1 cellular context compared by ENCODE assay signal in the genomic region with DNA sequence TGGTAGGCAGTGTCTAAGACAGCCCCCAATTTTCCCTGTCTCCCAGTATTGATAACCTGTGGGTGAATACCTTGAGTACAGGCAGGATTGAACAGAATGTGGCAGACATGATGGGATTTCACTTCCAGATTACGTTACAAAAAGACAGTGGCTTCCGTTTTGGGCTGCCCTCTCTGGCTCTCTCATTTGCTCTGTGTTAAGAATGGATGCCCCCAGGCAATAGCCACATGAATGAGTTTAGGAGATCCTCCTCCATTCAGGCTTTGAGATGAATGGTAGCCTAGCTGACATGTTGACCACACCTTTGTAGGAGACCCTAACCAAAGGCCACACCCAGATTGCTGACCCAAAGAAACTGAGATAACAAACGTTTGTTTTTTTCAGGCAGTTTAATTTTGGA.
A peak's percentile ranks its signal among the peaks of the same experiment; 100 is the strongest.
TF ChIP-seq lines count a peak whose summit lies in the region.

No MANE protein-coding gene starts in this region.

TF ChIP-seq in HepG2, 621 proteins besides CTCF, POLR2A, EP300 and RAD21:
- TF ChIP-seq RBM22 (optimal IDR thresholded peaks at IDR 0.05; ENCODE audit: low read length): peak; percentile 14
- TF ChIP-seq IRF2 (CRISPR knock-in tag; IDR thresholded peaks at IDR 0.05): no peak
